ENCODE assay signal across 7 cellular contexts in genomic region chr1:119275145-119275929, GRCh38.
DNase-seq lines count a peak whose midpoint lies in the region; ATAC-seq, FAIRE-seq and TF ChIP-seq lines count a peak whose summit lies in the region.

No MANE protein-coding gene starts in this region.

- peak; percentile 85 for ATAC-seq in mucosa of descending colon

- H3K27me3 ChIP-seq in dorsolateral prefrontal cortex, result no peaks in the 10 kb centered on the region
- H3K27me3 ChIP-seq in uterus, result no peaks in the 10 kb centered on the region

- H3K4me1 ChIP-seq in mucosa of descending colon (ENCODE audit: low read depth) (no peaks in the 10 kb centered on the region), uterus (no peaks in the 10 kb centered on the region)

- DNase-seq in ELR (ENCODE audit: low read depth) (peak; percentile 77), H54 (ENCODE audit: insufficient read length, low spot score) (peak; percentile 22), NCI-H1092 treated with DMSO at 0.1 percent for 48 hours (lab: John Stamatoyannopoulos, UW) (peak; percentile 36), T1000 (lab: John Stamatoyannopoulos, UW) (peak; percentile 16), dorsolateral prefrontal cortex (peak in 1 of 10 donors; percentile 15), mucosa of descending colon (peak in 1 of 3 donors; percentile 65), uterus (peak; percentile 26 to 33)

- H3K36me3 ChIP-seq in mucosa of descending colon (ENCODE audit: low read depth) (no peaks in the 10 kb centered on the region), uterus (no peaks in the 10 kb centered on the region)

- no peak overlapping the region for H3K4me3 ChIP-seq in dorsolateral prefrontal cortex
- H3K4me3 ChIP-seq in mucosa of descending colon, result no peak overlapping the region
- no peak overlapping the region for H3K4me3 ChIP-seq in uterus

- H3K27ac ChIP-seq in dorsolateral prefrontal cortex (no peak overlapping the region), uterus (no peak overlapping the region)

- H3K9me3 ChIP-seq in mucosa of descending colon (no peaks in the 10 kb centered on the region), uterus (no peaks in the 10 kb centered on the region)

- TF ChIP-seq CTCF in dorsolateral prefrontal cortex (IDR thresholded peaks at IDR 0.05 in 54 of 56, conservative IDR thresholded peaks at IDR 0.05 in 2 of 56; ENCODE audit: low read depth in 1 of 56, partially characterized antibody in 56 of 56), result peak; percentile 42 to 77 (median 64)
- peak; percentile 44 for TF ChIP-seq CTCF in mucosa of descending colon (IDR thresholded peaks at IDR 0.05)
- peak; percentile 44 to 68 (median 50) for TF ChIP-seq CTCF in uterus (IDR thresholded peaks at IDR 0.05)

- intact Hi-C loops in dorsolateral prefrontal cortex (cut with DNase I) (loop anchor here in 1 of 2 donors (5.0 kb wide), 1 partner anchor 92 kb away; the partner anchor contains the start of gene HAO2), mucosa of descending colon (cut with DNase I, micrococcal nuclease) (no loop called here), uterus (cut with DNase I; ENCODE audit: low total_unique reads) (no loop called here)

- no peak for TF ChIP-seq POLR2A in H54 (IDR thresholded peaks at IDR 0.05; ENCODE audit: low read depth, low read length)
- TF ChIP-seq POLR2A in uterus (IDR thresholded peaks at IDR 0.05), result no peak

- peak; percentile 64 for FAIRE-seq in H54 (lab: Jason Lieb, UNC)
